ENCODE assay signal across 8 cellular contexts in genomic region chr2:178477443-178478099, GRCh38. TPM values are rescaled to one million over a fixed set of nuclear protein-coding genes. Genes with fewer than 3 reads are reported as not detected.
A peak's percentile ranks its signal among the peaks of the same experiment; 100 is the strongest.
DNase-seq lines count a peak whose midpoint lies in the region; ATAC-seq, FAIRE-seq and TF ChIP-seq lines count a peak whose summit lies in the region.

No MANE protein-coding gene starts in this region.

- H3K4me1 Mint-ChIP-seq in activated T-cell treated with anti-CD3 and anti-CD28 coated beads, Interleukin-2, amount 50 U/mL, for 24 hours (ENCODE audit: low read depth), result peaks cover 43% of the 10 kb centered on the region
- H3K4me1 Mint-ChIP-seq in activated CD4-positive, alpha-beta memory T cell treated with anti-CD3 and anti-CD28 coated beads for 36 hours (ENCODE audit: low read depth), result peaks cover 28% of the 10 kb centered on the region

- no peak overlapping the region for H3K27ac Mint-ChIP-seq in activated T-cell treated with anti-CD3 and anti-CD28 coated beads, Interleukin-2, amount 50 U/mL, for 24 hours
- no peak overlapping the region for H3K27ac Mint-ChIP-seq in activated CD4-positive, alpha-beta memory T cell treated with anti-CD3 and anti-CD28 coated beads for 36 hours

- H3K9me1 ChIP-seq in keratinocyte (ENCODE audit: control insufficient read depth, extremely low read depth, insufficient read depth, low read length), result no peaks in the 10 kb centered on the region

- no peak for ATAC-seq in mucosa of descending colon

- no peak for FAIRE-seq in keratinocyte (lab: Jason Lieb, UNC)

- H3K36me3 Mint-ChIP-seq in activated T-cell treated with anti-CD3 and anti-CD28 coated beads, Interleukin-2, amount 50 U/mL, for 24 hours (ENCODE audit: low read depth), result peaks cover 13% of the 10 kb centered on the region
- no peaks in the 10 kb centered on the region for H3K36me3 Mint-ChIP-seq in activated CD4-positive, alpha-beta memory T cell treated with anti-CD3 and anti-CD28 coated beads for 36 hours

- TF ChIP-seq POLR2A in tibial nerve (IDR thresholded peaks at IDR 0.05), result no peak

- CTCF ChIA-PET in activated CD4-positive, alpha-beta memory T cell treated with anti-CD3 and anti-CD28 coated beads for 36 hours (lab: Charles Lee), result no interaction called here

- H3K27me3 ChIP-seq in keratinocyte (ENCODE audit: control insufficient read depth, extremely low read depth, insufficient read depth, low read length) (no peaks in the 10 kb centered on the region), tibial nerve (no peaks in the 10 kb centered on the region)

- H3K36me3 ChIP-seq in keratinocyte (ENCODE audit: control insufficient read depth in 2 of 2, extremely low read depth in 1 of 2, insufficient read depth in 2 of 2, low read length in 2 of 2) (no peaks in the 10 kb centered on the region), tibial nerve (no peaks in the 10 kb centered on the region), mucosa of descending colon (ENCODE audit: low read depth) (no peaks in the 10 kb centered on the region)

- peak overlapping the region; percentile 96 for H3K4me3 Mint-ChIP-seq in activated T-cell treated with anti-CD3 and anti-CD28 coated beads, Interleukin-2, amount 50 U/mL, for 24 hours
- H3K4me3 Mint-ChIP-seq in activated CD4-positive, alpha-beta memory T cell treated with anti-CD3 and anti-CD28 coated beads for 36 hours, result peak overlapping the region; percentile 64

- no peak for TF ChIP-seq EP300 in tibial nerve (IDR thresholded peaks at IDR 0.05)

- dilution Hi-C loops in keratinocyte (cut with MboI; ENCODE audit: extremely low pct_ligation_motif_present, low sequenced_read_pairs), result no loop called here

- H3K27ac ChIP-seq in keratinocyte (ENCODE audit: control insufficient read depth, insufficient read depth, low read length), result no peak overlapping the region
- H3K27ac ChIP-seq in tibial nerve, result peak overlapping the region; percentile 94 to 98 (median 98)

- no peaks in the 10 kb centered on the region for H4K20me1 ChIP-seq in keratinocyte (ENCODE audit: control insufficient read depth, extremely low read depth, insufficient read depth, low read length)

- no peaks in the 10 kb centered on the region for H3K9me3 Mint-ChIP-seq in activated T-cell treated with anti-CD3 and anti-CD28 coated beads, Interleukin-2, amount 50 U/mL, for 24 hours
- no peaks in the 10 kb centered on the region for H3K9me3 Mint-ChIP-seq in activated CD4-positive, alpha-beta memory T cell treated with anti-CD3 and anti-CD28 coated beads for 36 hours

- WGBS in tibial nerve, 2 donors, result 5 to 7% methylated on average over 3 of the region's 3 CpGs

- H3K4me2 ChIP-seq in keratinocyte (ENCODE audit: control insufficient read depth, extremely low read depth, insufficient read depth, low read depth, low read length), result peak overlapping the region; percentile 81

- H2AFZ ChIP-seq in keratinocyte (ENCODE audit: control insufficient read depth, low read length), result peak overlapping the region; percentile 93

- H3K9ac ChIP-seq in keratinocyte (ENCODE audit: control insufficient read depth, extremely low read depth, insufficient read depth, low read length), result peak overlapping the region; percentile 75

- POLR2A ChIA-PET in activated CD4-positive, alpha-beta memory T cell treated with anti-CD3 and anti-CD28 coated beads for 36 hours (lab: Charles Lee), result no interaction called here

- DNase-seq in activated T-cell treated with anti-CD3 and anti-CD28 coated beads, Interleukin-2, amount 50 U/mL, for 24 hours, result no peak
- DNase-seq in activated T-cell treated with anti-CD3 and anti-CD28 coated beads for 4 hours, result no peak
- no peak for DNase-seq in activated CD4-positive, alpha-beta memory T cell treated with anti-CD3 and anti-CD28 coated beads for 36 hours
- DNase-seq in keratinocyte (ENCODE audit: low read depth, low spot score), result no peak
- no peak for DNase-seq in tibial nerve (ENCODE audit: low spot score in 2 of 2)
- no peak for DNase-seq in NK-92 (lab: John Stamatoyannopoulos, UW; ENCODE audit: unreplicated experiment)
- no peak for DNase-seq in NCI-H2196 (lab: John Stamatoyannopoulos, UW; ENCODE audit: unreplicated experiment)
- no peak for DNase-seq in mucosa of descending colon

- no peak for TF ChIP-seq CTCF in keratinocyte (optimal IDR thresholded peaks at IDR 0.05 in 1 of 3, IDR thresholded peaks at IDR 0.05 in 1 of 3, conservative IDR thresholded peaks at IDR 0.05 in 1 of 3; ENCODE audit: extremely low read depth in 1 of 3, insufficient read depth in 2 of 3, low read length in 3 of 3)
- TF ChIP-seq CTCF in tibial nerve (IDR thresholded peaks at IDR 0.05), result no peak
- TF ChIP-seq CTCF in mucosa of descending colon (IDR thresholded peaks at IDR 0.05), result no peak

- H3K79me2 ChIP-seq in keratinocyte (ENCODE audit: control insufficient read depth, insufficient read depth, low read length), result peaks cover 18% of the 10 kb centered on the region

- H3K4me3 ChIP-seq in keratinocyte (ENCODE audit: control insufficient read depth in 2 of 3, extremely low read depth in 1 of 3, insufficient read depth in 2 of 3, low read depth in 1 of 3, low read length in 3 of 3) (peak overlapping the region in 2 of 3 experiments; percentile 74 to 83), tibial nerve (peak overlapping the region; percentile 65 to 79 (median 68)), mucosa of descending colon (no peak overlapping the region)

- H3K4me1 ChIP-seq in keratinocyte (ENCODE audit: control insufficient read depth, extremely low read depth, insufficient read depth, low read length) (peaks cover 29% of the 10 kb centered on the region), tibial nerve (peaks cover 0 to 47% (median 17%) of the 10 kb centered on the region in 4 donors), mucosa of descending colon (ENCODE audit: low read depth) (peaks cover 16% of the 10 kb centered on the region)

- H3K27me3 Mint-ChIP-seq in activated T-cell treated with anti-CD3 and anti-CD28 coated beads, Interleukin-2, amount 50 U/mL, for 24 hours, result no peaks in the 10 kb centered on the region
- no peaks in the 10 kb centered on the region for H3K27me3 Mint-ChIP-seq in activated CD4-positive, alpha-beta memory T cell treated with anti-CD3 and anti-CD28 coated beads for 36 hours

- no peaks in the 10 kb centered on the region for H3K9me3 ChIP-seq in keratinocyte (ENCODE audit: control insufficient read depth, low read depth, low read length)
- H3K9me3 ChIP-seq in tibial nerve, result no peaks in the 10 kb centered on the region
- no peaks in the 10 kb centered on the region for H3K9me3 ChIP-seq in mucosa of descending colon

- intact Hi-C loops in activated CD4-positive, alpha-beta memory T cell treated with anti-CD3 and anti-CD28 coated beads for 36 hours (cut with micrococcal nuclease), result loop anchor here (1.0 to 10.0 kb wide), 6 partner anchors 26 to 417 kb away; partner anchors contain the start of genes PJVK and PRKRA
- intact Hi-C loops in mucosa of descending colon (cut with DNase I, micrococcal nuclease), result no loop called here

RNA-seq across cellular contexts. Expression of gene FKBP7, which starts 0.8 kb away (rescaled TPM):
- 1 to 10 TPM; 2.8 to 2.9 TPM for total RNA-seq in activated CD4-positive, alpha-beta memory T cell treated with anti-CD3 and anti-CD28 coated beads for 36 hours
- polyA plus RNA-seq in keratinocyte, result 1.2 to 2.4 TPM (median 1.9 TPM) in 3 replicates
- polyA plus RNA-seq in keratinocyte (2011; ENCODE audit: low read depth), result 0.99 TPM
- 0.85 and 0.95 TPM in 2 replicates for polyA plus RNA-seq in keratinocyte (2011; cell fraction: cytosol; rRNA removed)
- polyA plus RNA-seq in keratinocyte (2011; cell fraction: nucleus; rRNA removed), result 0.67 and 1.2 TPM in 2 replicates
- polyA plus RNA-seq in keratinocyte (2012; ENCODE audit: low replicate concordance), result 0.86 and 1.5 TPM in 2 replicates
- polyA minus RNA-seq in keratinocyte, result 0.23 to 1.1 TPM in 2 of 3 replicates, not detected in the other
- not detected for polyA minus RNA-seq in keratinocyte (2011; cell fraction: cytosol; rRNA and poly(A)+ RNA removed)
- polyA minus RNA-seq in keratinocyte (2011; cell fraction: nucleus; rRNA and poly(A)+ RNA removed), result 0.42 and 1.2 TPM in 2 replicates
- total RNA-seq in tibial nerve (10 to 100 TPM; 12.3 to 26.0 (median 17.5) TPM), mucosa of descending colon (1 to 10 TPM; 2.1 to 8.7 (median 7.3) TPM)

RNA-seq across cellular contexts. Expression of gene PLEKHA3, which starts 2.7 kb away (rescaled TPM):
- total RNA-seq in activated CD4-positive, alpha-beta memory T cell treated with anti-CD3 and anti-CD28 coated beads for 36 hours, result 10 to 100 TPM; 22.8 to 27.5 TPM
- 8.9 to 15.8 TPM (median 15.6 TPM) in 3 replicates for polyA plus RNA-seq in keratinocyte
- 20.4 TPM for polyA plus RNA-seq in keratinocyte (2011; ENCODE audit: low read depth)
- 9.9 and 18.0 TPM in 2 replicates for polyA plus RNA-seq in keratinocyte (2011; cell fraction: cytosol; rRNA removed)
- polyA plus RNA-seq in keratinocyte (2011; cell fraction: nucleus; rRNA removed), result 5.5 and 6.4 TPM in 2 replicates
- 6.2 and 6.5 TPM in 2 replicates for polyA plus RNA-seq in keratinocyte (2012; ENCODE audit: low replicate concordance)
- polyA minus RNA-seq in keratinocyte, result 1.8 to 4.6 TPM (median 2.2 TPM) in 3 replicates
- 2.5 TPM for polyA minus RNA-seq in keratinocyte (2011; cell fraction: cytosol; rRNA and poly(A)+ RNA removed)
- 3.2 and 5.0 TPM in 2 replicates for polyA minus RNA-seq in keratinocyte (2011; cell fraction: nucleus; rRNA and poly(A)+ RNA removed)
- total RNA-seq in tibial nerve (10 to 100 TPM in 2 of 4 donors, 1 to 10 TPM in 2; 7.2 to 14.4 (median 10.4) TPM), mucosa of descending colon (10 to 100 TPM; 24.1 to 47.6 (median 26.3) TPM)

RNA-seq across cellular contexts. Expression of gene PJVK, which starts 26.4 kb away (rescaled TPM):
- 1 to 10 TPM; 2.3 to 3.0 TPM for total RNA-seq in activated CD4-positive, alpha-beta memory T cell treated with anti-CD3 and anti-CD28 coated beads for 36 hours
- 1.0 to 4.1 TPM (median 3.5 TPM) in 3 replicates for polyA plus RNA-seq in keratinocyte
- polyA plus RNA-seq in keratinocyte (2011; ENCODE audit: low read depth), result 0.90 TPM
- polyA plus RNA-seq in keratinocyte (2011; cell fraction: cytosol; rRNA removed), result 0.65 and 0.85 TPM in 2 replicates
- polyA plus RNA-seq in keratinocyte (2011; cell fraction: nucleus; rRNA removed), result 9.1 and 12.9 TPM in 2 replicates
- 1.1 and 2.1 TPM in 2 replicates for polyA plus RNA-seq in keratinocyte (2012; ENCODE audit: low replicate concordance)
- 0.53 to 2.5 TPM in 2 of 3 replicates, not detected in the other for polyA minus RNA-seq in keratinocyte
- 1.5 TPM for polyA minus RNA-seq in keratinocyte (2011; cell fraction: cytosol; rRNA and poly(A)+ RNA removed)
- polyA minus RNA-seq in keratinocyte (2011; cell fraction: nucleus; rRNA and poly(A)+ RNA removed), result 1.2 and 1.6 TPM in 2 replicates
- total RNA-seq in tibial nerve (1 to 10 TPM; 5.1 to 9.6 (median 6.8) TPM), mucosa of descending colon (1 to 10 TPM; 1.4 to 3.3 (median 1.5) TPM)

RNA-seq across cellular contexts. Expression of gene PRKRA, which starts 26.6 kb away (rescaled TPM):
- 10 to 100 TPM; 56.3 to 60.3 TPM for total RNA-seq in activated CD4-positive, alpha-beta memory T cell treated with anti-CD3 and anti-CD28 coated beads for 36 hours
- 27.2 to 38.4 TPM (median 31.0 TPM) in 3 replicates for polyA plus RNA-seq in keratinocyte
- 28.2 TPM for polyA plus RNA-seq in keratinocyte (2011; ENCODE audit: low read depth)
- 26.5 and 49.5 TPM in 2 replicates for polyA plus RNA-seq in keratinocyte (2011; cell fraction: cytosol; rRNA removed)
- 21.1 and 23.4 TPM in 2 replicates for polyA plus RNA-seq in keratinocyte (2011; cell fraction: nucleus; rRNA removed)
- 25.1 and 45.3 TPM in 2 replicates for polyA plus RNA-seq in keratinocyte (2012; ENCODE audit: low replicate concordance)
- 4.4 to 27.8 TPM (median 11.7 TPM) in 3 replicates for polyA minus RNA-seq in keratinocyte
- polyA minus RNA-seq in keratinocyte (2011; cell fraction: cytosol; rRNA and poly(A)+ RNA removed), result 26.5 TPM
- polyA minus RNA-seq in keratinocyte (2011; cell fraction: nucleus; rRNA and poly(A)+ RNA removed), result 14.9 and 19.7 TPM in 2 replicates
- total RNA-seq in tibial nerve (10 to 100 TPM; 37.3 to 52.1 (median 45.5) TPM), mucosa of descending colon (10 to 100 TPM; 28.7 to 55.6 (median 31.5) TPM)
